1 cellular context compared by ENCODE assay signal in the genomic region with DNA sequence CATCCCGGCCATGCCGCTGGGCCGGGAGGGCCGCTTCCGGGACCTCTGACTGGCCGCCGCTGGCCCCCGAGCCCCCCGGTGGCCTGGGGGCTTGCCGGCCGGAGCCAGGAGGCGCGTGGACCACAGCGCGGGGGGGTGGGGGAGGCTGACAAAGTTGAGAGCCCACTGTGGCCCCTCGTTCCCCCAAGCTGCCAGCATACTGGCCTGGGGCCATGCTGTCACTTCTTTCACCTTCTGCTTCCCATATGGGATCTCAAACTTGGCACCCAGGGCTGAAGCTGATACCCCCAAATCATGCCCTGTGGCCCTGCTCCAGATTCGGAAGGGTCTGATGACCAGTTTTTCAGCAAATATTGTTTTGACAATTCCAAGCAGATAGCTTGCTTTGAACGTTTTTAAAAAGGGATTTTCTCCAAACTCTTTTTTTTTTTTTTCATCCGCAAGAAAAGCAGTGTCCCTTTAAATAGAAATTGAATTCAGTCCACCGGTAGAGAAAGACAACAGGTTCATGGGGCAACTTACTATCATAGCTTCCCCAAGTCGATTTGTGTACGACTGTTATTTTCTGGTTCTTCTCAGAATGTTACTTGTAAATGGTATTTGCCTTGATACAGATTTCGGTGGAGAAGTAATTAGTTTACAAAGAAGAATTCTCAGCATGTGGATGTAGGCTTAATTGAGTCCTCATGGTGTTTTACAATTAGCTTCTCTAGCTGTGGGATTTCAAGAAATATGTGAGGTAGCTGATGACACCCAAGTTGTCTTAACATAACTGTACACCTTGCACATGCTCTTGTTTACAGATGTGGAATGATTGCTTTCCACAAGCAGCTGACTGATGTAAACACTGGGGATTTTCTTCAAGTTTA.
TF ChIP-seq lines count a peak whose summit lies in the region.

No MANE protein-coding gene starts in this region.

TF ChIP-seq in HEK293, 187 proteins besides CTCF, POLR2A, EP300 and RAD21 (continued from another document):
- TF ChIP-seq ZNF148 (tag by site-specific recombination; IDR thresholded peaks at IDR 0.05; ENCODE audit: borderline replicate concordance) (no peak), SCRT1 (tag by site-specific recombination; IDR thresholded peaks at IDR 0.05; ENCODE audit: borderline replicate concordance) (peak; percentile 40; the same call in 1 of the 2 replicates), ZNF366 (tag by site-specific recombination; conservative IDR thresholded peaks at IDR 0.05) (no peak), ZNF292 (tag by site-specific recombination; IDR thresholded peaks at IDR 0.05; ENCODE audit: borderline replicate concordance, low read depth) (0 out of 2 replicates have a peak, but pooled peaks have one; percentile 6), ZNF610 (tag by site-specific recombination; IDR thresholded peaks at IDR 0.05; ENCODE audit: borderline replicate concordance) (no peak), ZIC2 (tag by site-specific recombination; IDR thresholded peaks at IDR 0.05) (no peak), PRDM1 (tag by site-specific recombination; IDR thresholded peaks at IDR 0.05) (peak; percentile 55)
